Comparison of ENCODE assay signal across 16 cellular contexts in genomic region chr6:3284436-3284876, GRCh38. TPM values are rescaled to one million over a fixed set of nuclear protein-coding genes. Genes with fewer than 3 reads are reported as not detected.
DNase-seq lines count a peak whose midpoint lies in the region; ATAC-seq, FAIRE-seq and TF ChIP-seq lines count a peak whose summit lies in the region.
"Had no signal": no experiment of that assay in that cellular context is flagged by ENCODE, and none has a peak within 500 bp of the region (broad histone marks: within the 10 kb centered on the region; RNA-seq: fewer than 3 reads in every experiment).

No MANE protein-coding gene starts in this region.

- intact Hi-C loops in kidney (cut with DNase I) = loop anchor here (5.0 kb wide), 1 partner anchor 453 kb away; no protein-coding TSS in a partner anchor

- H3K27ac ChIP-seq in kidney (ENCODE audit: low read depth in 2 of 2, low read length in 2 of 2) = no peak overlapping the region
- H3K27ac ChIP-seq: epithelial cell of prostate had no signal

- no peak for TF ChIP-seq CTCF in kidney (IDR thresholded peaks at IDR 0.05; ENCODE audit: borderline replicate concordance, extremely low read depth, insufficient read depth)

- peaks cover 4 to 9% of the 10 kb centered on the region in 2 donors for H3K36me3 ChIP-seq in kidney (ENCODE audit: control insufficient read depth in 1 of 2, insufficient read depth in 2 of 2, low read length in 2 of 2)

- H3K4me1 ChIP-seq in kidney (ENCODE audit: control insufficient read depth in 1 of 2, insufficient read depth in 1 of 2, low read depth in 1 of 2, low read length in 2 of 2) = peaks cover 0 to 7% of the 10 kb centered on the region in 2 donors

- FAIRE-seq in kidney (lab: Jason Lieb, UNC) = no peak
- FAIRE-seq: GM12891, TTC549 had no signal

- DNase-seq in NCI-H524 (lab: John Stamatoyannopoulos, UW) = peak; percentile 19 to 76
- DNase-seq in NCI-H524 treated with DMSO at 0.1 percent for 48 hours (lab: John Stamatoyannopoulos, UW) = no peak
- DNase-seq in NCI-H69 (lab: John Stamatoyannopoulos, UW) = peak; percentile 71
- peak; percentile 75 for DNase-seq in kidney
- no peak for DNase-seq in stimulated activated naive B cell treated with anti-CD40 and anti-IgM and Interleukin-4, amounts not matched to agents 10 μg/mL and 1 μg/mL and 100 μg/mL, for 72 hours
- DNase-seq in T-helper 2 cell = no peak
- DNase-seq in islet precursor cell = no peak
- no peak for DNase-seq in NCI-H82 (lab: John Stamatoyannopoulos, UW)
- DNase-seq: activated naive CD4-positive, alpha-beta T cell treated with anti-CD3 and anti-CD28 coated beads for 36 hours; central memory CD4-positive, alpha-beta T cell; left ventricle myocardium superior had no signal

- no peak overlapping the region for H3K4me3 Mint-ChIP-seq in stimulated activated naive B cell treated with anti-CD40 and anti-IgM and Interleukin-4, amounts not matched to agents 10 μg/mL and 1 μg/mL and 100 μg/mL, for 72 hours
- H3K4me3 Mint-ChIP-seq: activated naive CD4-positive, alpha-beta T cell treated with anti-CD3 and anti-CD28 coated beads for 36 hours; nephron had no signal

- no peak for ATAC-seq in stimulated activated naive B cell treated with anti-CD40 and anti-IgM and Interleukin-4, amounts not matched to agents 10 μg/mL and 1 μg/mL and 100 μg/mL, for 72 hours (replicated peaks)
- ATAC-seq: left ventricle myocardium superior had no signal

- no peak overlapping the region for H3K4me3 ChIP-seq in kidney (ENCODE audit: low read length in 2 of 2)
- H3K4me3 ChIP-seq: upper lobe of left lung had no signal

- H3K27ac Mint-ChIP-seq in stimulated activated naive B cell treated with anti-CD40 and anti-IgM and Interleukin-4, amounts not matched to agents 10 μg/mL and 1 μg/mL and 100 μg/mL, for 72 hours = peak overlapping the region; percentile 1
- H3K27ac Mint-ChIP-seq: activated naive CD4-positive, alpha-beta T cell treated with anti-CD3 and anti-CD28 coated beads for 36 hours; nephron had no signal

- no peaks in the 10 kb centered on the region for H3K27me3 Mint-ChIP-seq in stimulated activated naive B cell treated with anti-CD40 and anti-IgM and Interleukin-4, amounts not matched to agents 10 μg/mL and 1 μg/mL and 100 μg/mL, for 72 hours

- H3K4me1 Mint-ChIP-seq in stimulated activated naive B cell treated with anti-CD40 and anti-IgM and Interleukin-4, amounts not matched to agents 10 μg/mL and 1 μg/mL and 100 μg/mL, for 72 hours = peaks cover under 1 to 2% of the 10 kb centered on the region in 2 donors

- H3K9me3 ChIP-seq in kidney (ENCODE audit: control insufficient read depth in 1 of 2, low read length in 2 of 2) = no peaks in the 10 kb centered on the region
- H3K9me3 ChIP-seq: upper lobe of left lung had no signal

- no peaks in the 10 kb centered on the region for H3K9me3 Mint-ChIP-seq in stimulated activated naive B cell treated with anti-CD40 and anti-IgM and Interleukin-4, amounts not matched to agents 10 μg/mL and 1 μg/mL and 100 μg/mL, for 72 hours
- H3K9me3 Mint-ChIP-seq: activated naive CD4-positive, alpha-beta T cell treated with anti-CD3 and anti-CD28 coated beads for 36 hours; nephron had no signal

- H3K36me3 Mint-ChIP-seq in stimulated activated naive B cell treated with anti-CD40 and anti-IgM and Interleukin-4, amounts not matched to agents 10 μg/mL and 1 μg/mL and 100 μg/mL, for 72 hours = peaks cover 6 to 9% of the 10 kb centered on the region in 2 donors

- H3K9ac ChIP-seq in kidney (ENCODE audit: low read length in 2 of 2) = no peak overlapping the region

RNA-seq across cellular contexts. Expression of gene PSMG4, which starts 25.7 kb away (rescaled TPM):
- 24.9 TPM for total RNA-seq in kidney
- polyA plus RNA-seq in kidney (ENCODE audit: insufficient read depth, low read depth, low replicate concordance) = 36.8 TPM

RNA-seq across cellular contexts. Expression of gene TUBB2B, which starts 57.0 kb away (rescaled TPM):
- total RNA-seq in kidney = 34.2 TPM
- 46.1 TPM for polyA plus RNA-seq in kidney (ENCODE audit: insufficient read depth, low read depth, low replicate concordance)

Comparison
In these comparisons a context has a peak if more than half of its experiments do, and no peak if none do; other contexts are left out.
1. DNase-seq: peak in NCI-H524 (2 of 2), NCI-H69 (single experiment) and kidney (single experiment); none in NCI-H524 treated with DMSO at 0.1 percent for 48 hours (single experiment), stimulated activated naive B cell treated with anti-CD40 and anti-IgM and Interleukin-4, amounts not matched to agents 10 μg/mL and 1 μg/mL and 100 μg/mL, for 72 hours (single experiment), T-helper 2 cell (0 of 5), islet precursor cell (single experiment) and NCI-H82 (single experiment).